Comparison of ENCODE assay signal across 9 cellular contexts in genomic region chr4:101018836-101019235, GRCh38.
DNase-seq lines count a peak whose midpoint lies in the region; ATAC-seq and TF ChIP-seq lines count a peak whose summit lies in the region.
"Had no signal": no experiment of that assay in that cellular context is flagged by ENCODE, and none has a peak within 500 bp of the region (broad histone marks: within the 10 kb centered on the region; RNA-seq: fewer than 3 reads in every experiment).

No MANE protein-coding gene starts in this region.

- peak; percentile 56 for ATAC-seq in GM18907 (IDR thresholded peaks at IDR 0.05; ENCODE audit: unreplicated experiment)
- peak; percentile 56 for ATAC-seq in HG02678 (IDR thresholded peaks at IDR 0.05; ENCODE audit: unreplicated experiment)
- peak; percentile 31 for ATAC-seq in mucosa of descending colon

- no peak overlapping the region for H2AFZ ChIP-seq in MM.1S (ENCODE audit: low read length)

- no peaks in the 10 kb centered on the region for H3K27me3 ChIP-seq in MM.1S (replicated peaks; ENCODE audit: insufficient read depth, low read length)
- no peaks in the 10 kb centered on the region for H3K27me3 ChIP-seq in suprapubic skin
- H3K27me3 ChIP-seq in ascending aorta: no peaks in the 10 kb centered on the region
- no peaks in the 10 kb centered on the region for H3K27me3 ChIP-seq in uterus

- TF ChIP-seq EP300 in suprapubic skin (IDR thresholded peaks at IDR 0.05): no peak

- intact Hi-C loops in mucosa of descending colon (cut with DNase I, micrococcal nuclease) (no loop called here), ascending aorta (cut with DNase I) (no loop called here), uterus (cut with DNase I; ENCODE audit: low total_unique reads) (no loop called here)

- H3K9me2 ChIP-seq in MM.1S (replicated peaks; ENCODE audit: insufficient read depth, low read length): no peaks in the 10 kb centered on the region

- H3K9ac ChIP-seq in MM.1S (ENCODE audit: low read length): peak overlapping the region; percentile 28; the same call in 1 of the 2 replicates

- no peaks in the 10 kb centered on the region for H3K36me3 ChIP-seq in MM.1S (replicated peaks; ENCODE audit: insufficient read depth, low read length)
- H3K36me3 ChIP-seq in mucosa of descending colon (ENCODE audit: low read depth): no peaks in the 10 kb centered on the region
- peaks cover 2% of the 10 kb centered on the region for H3K36me3 ChIP-seq in suprapubic skin
- no peaks in the 10 kb centered on the region for H3K36me3 ChIP-seq in ascending aorta
- H3K36me3 ChIP-seq in uterus: no peaks in the 10 kb centered on the region

- TF ChIP-seq POLR2A in suprapubic skin (IDR thresholded peaks at IDR 0.05) (no peak), uterus (IDR thresholded peaks at IDR 0.05) (no peak)

- H3K27ac ChIP-seq in MM.1S (ENCODE audit: low read length): peak overlapping the region; percentile 92
- H3K27ac ChIP-seq in suprapubic skin: no peak overlapping the region
- no peak overlapping the region for H3K27ac ChIP-seq in ascending aorta
- H3K27ac ChIP-seq in uterus: no peak overlapping the region
- H3K27ac ChIP-seq: left ventricle myocardium inferior had no signal

- H3K4me1 ChIP-seq in MM.1S (ENCODE audit: low read length) (peaks cover 42% of the 10 kb centered on the region), mucosa of descending colon (ENCODE audit: low read depth) (peaks cover 9% of the 10 kb centered on the region), suprapubic skin (peaks cover 23% of the 10 kb centered on the region), ascending aorta (peaks cover 0 to 9% of the 10 kb centered on the region in 2 donors), uterus (no peaks in the 10 kb centered on the region)

- H3K4me3 ChIP-seq in MM.1S (ENCODE audit: low read length) (no peak overlapping the region), mucosa of descending colon (no peak overlapping the region), suprapubic skin (no peak overlapping the region), ascending aorta (no peak overlapping the region), uterus (no peak overlapping the region)
- H3K4me3 ChIP-seq: left ventricle myocardium inferior had no signal

- H3K79me2 ChIP-seq in MM.1S (ENCODE audit: low read length): no peaks in the 10 kb centered on the region

- no peaks in the 10 kb centered on the region for H3K9me3 ChIP-seq in MM.1S (replicated peaks; ENCODE audit: insufficient read depth, low read length)
- H3K9me3 ChIP-seq in mucosa of descending colon: no peaks in the 10 kb centered on the region
- H3K9me3 ChIP-seq in suprapubic skin: no peaks in the 10 kb centered on the region
- no peaks in the 10 kb centered on the region for H3K9me3 ChIP-seq in ascending aorta
- no peaks in the 10 kb centered on the region for H3K9me3 ChIP-seq in uterus
- H3K9me3 ChIP-seq: left ventricle myocardium inferior had no signal

- TF ChIP-seq CTCF in MM.1S (IDR thresholded peaks at IDR 0.05; ENCODE audit: low read length) (no peak), mucosa of descending colon (IDR thresholded peaks at IDR 0.05) (no peak), suprapubic skin (IDR thresholded peaks at IDR 0.05) (no peak), ascending aorta (IDR thresholded peaks at IDR 0.05) (no peak), uterus (IDR thresholded peaks at IDR 0.05) (no peak)

- H3F3A ChIP-seq in MM.1S (ENCODE audit: insufficient read depth, low read length): peaks cover 15% of the 10 kb centered on the region

- DNase-seq in MM.1S: peak; percentile 88
- peak in 1 of 3 donors; percentile 24 for DNase-seq in mucosa of descending colon
- DNase-seq in midbrain (lab: John Stamatoyannopoulos, UW): no peak
- DNase-seq in suprapubic skin (ENCODE audit: low spot score in 2 of 2): no peak
- no peak for DNase-seq in ascending aorta (ENCODE audit: low spot score in 2 of 2)
- no peak for DNase-seq in uterus
- DNase-seq: left ventricle myocardium inferior had no signal

- 75% methylated on average over 5 of the region's 5 CpGs for WGBS in suprapubic skin

- peak overlapping the region; percentile 42; the same call in 1 of the 2 replicates for H3K4me2 ChIP-seq in MM.1S (ENCODE audit: low read depth, low read length)

- H4K20me1 ChIP-seq in MM.1S (ENCODE audit: insufficient read depth, low read length): no peaks in the 10 kb centered on the region
